11 cellular contexts compared by ENCODE assay signal in genomic region chr7:42950417-42950816, GRCh38.
"Had no signal": no experiment of that assay in that cellular context is flagged by ENCODE, and none has a peak within 500 bp of the region (broad histone marks: within the 10 kb centered on the region; RNA-seq: fewer than 3 reads in every experiment).

No MANE protein-coding gene starts in this region.

- H3K9me3 ChIP-seq: HAP-1 had no signal

- H3K27ac ChIP-seq: GM23248 had no signal

- H3K27ac Mint-ChIP-seq: GM23338, H9, HFFc6 had no signal

- H3K4me3 ChIP-seq: GM23248, GM23338, HAP-1 had no signal

- H3K9ac ChIP-seq: GM23248 had no signal

- FAIRE-seq: H1, H54 had no signal

- H3K4me1 ChIP-seq: HAP-1 had no signal

- H2AFZ ChIP-seq: GM23248, GM23338 had no signal

- ATAC-seq: GM23338, HCT116 had no signal

- H3K9me3 Mint-ChIP-seq: HFFc6 had no signal

- H3K4me3 Mint-ChIP-seq: GM23338, H9, HFFc6 had no signal

- H3K4me2 ChIP-seq: GM23338 had no signal

- DNase-seq: GM23248, GOT3, H7, H9, HCEC 1CT, HFFc6 had no signal

- H3K36me3 ChIP-seq: HAP-1 had no signal
